ENCODE assay signal across 1 cellular context in the genomic region with DNA sequence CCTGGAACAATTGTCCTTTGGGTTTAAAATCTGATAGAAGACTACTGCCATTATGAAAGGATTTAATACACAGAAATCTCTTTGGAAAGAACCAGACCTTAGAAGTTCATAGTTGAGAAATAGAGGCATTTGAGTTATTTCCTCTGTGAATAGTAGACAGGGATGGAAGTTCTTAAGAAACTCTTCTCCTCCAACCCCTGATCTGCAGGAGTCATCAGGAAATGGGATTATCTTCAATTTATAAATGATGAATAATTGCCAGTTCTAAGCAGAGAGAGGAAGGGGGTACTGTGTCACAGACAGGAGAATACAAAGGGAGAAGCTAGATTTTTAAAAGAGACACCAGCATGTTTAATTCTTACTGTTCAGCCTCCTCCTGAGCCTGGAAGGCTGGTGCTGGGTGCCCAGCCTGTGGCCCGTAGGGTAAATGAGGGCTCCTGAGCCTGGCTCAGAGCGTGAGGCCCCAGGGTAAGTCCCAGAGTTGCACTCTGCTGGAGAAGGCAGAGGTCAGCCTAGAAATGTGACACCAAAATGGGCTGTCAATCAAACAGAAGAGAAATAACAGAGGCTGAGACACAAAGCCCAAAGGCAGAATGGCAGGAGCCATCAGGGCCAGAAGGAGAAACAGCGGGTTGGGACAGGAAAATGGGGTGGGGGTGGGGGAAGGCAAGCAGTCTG.
TF ChIP-seq lines count a peak whose summit lies in the region.

No MANE protein-coding gene starts in this region.

TF ChIP-seq in GM12878, 131 proteins besides CTCF, POLR2A, EP300 and RAD21:
- TF ChIP-seq, protein P1, sequence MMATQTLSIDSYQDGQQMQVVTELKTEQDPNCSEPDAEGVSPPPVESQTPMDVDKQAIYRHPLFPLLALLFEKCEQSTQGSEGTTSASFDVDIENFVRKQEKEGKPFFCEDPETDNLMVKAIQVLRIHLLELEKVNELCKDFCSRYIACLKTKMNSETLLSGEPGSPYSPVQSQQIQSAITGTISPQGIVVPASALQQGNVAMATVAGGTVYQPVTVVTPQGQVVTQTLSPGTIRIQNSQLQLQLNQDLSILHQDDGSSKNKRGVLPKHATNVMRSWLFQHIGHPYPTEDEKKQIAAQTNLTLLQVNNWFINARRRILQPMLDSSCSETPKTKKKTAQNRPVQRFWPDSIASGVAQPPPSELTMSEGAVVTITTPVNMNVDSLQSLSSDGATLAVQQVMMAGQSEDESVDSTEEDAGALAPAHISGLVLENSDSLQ (IDR thresholded peaks at IDR 0.05), result peak; percentile 70
- no peak for TF ChIP-seq HDAC6 (IDR thresholded peaks at IDR 0.05; ENCODE audit: unreplicated experiment)
- TF ChIP-seq, protein P2, sequence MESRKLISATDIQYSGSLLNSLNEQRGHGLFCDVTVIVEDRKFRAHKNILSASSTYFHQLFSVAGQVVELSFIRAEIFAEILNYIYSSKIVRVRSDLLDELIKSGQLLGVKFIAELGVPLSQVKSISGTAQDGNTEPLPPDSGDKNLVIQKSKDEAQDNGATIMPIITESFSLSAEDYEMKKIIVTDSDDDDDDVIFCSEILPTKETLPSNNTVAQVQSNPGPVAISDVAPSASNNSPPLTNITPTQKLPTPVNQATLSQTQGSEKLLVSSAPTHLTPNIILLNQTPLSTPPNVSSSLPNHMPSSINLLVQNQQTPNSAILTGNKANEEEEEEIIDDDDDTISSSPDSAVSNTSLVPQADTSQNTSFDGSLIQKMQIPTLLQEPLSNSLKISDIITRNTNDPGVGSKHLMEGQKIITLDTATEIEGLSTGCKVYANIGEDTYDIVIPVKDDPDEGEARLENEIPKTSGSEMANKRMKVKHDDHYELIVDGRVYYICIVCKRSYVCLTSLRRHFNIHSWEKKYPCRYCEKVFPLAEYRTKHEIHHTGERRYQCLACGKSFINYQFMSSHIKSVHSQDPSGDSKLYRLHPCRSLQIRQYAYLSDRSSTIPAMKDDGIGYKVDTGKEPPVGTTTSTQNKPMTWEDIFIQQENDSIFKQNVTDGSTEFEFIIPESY (IDR thresholded peaks at IDR 0.05), result no peak
